28 cellular contexts compared by ENCODE assay signal in genomic region chr16:71179569-71179968, GRCh38. TPM values are rescaled to one million over a fixed set of nuclear protein-coding genes. Genes with fewer than 3 reads are reported as not detected.
"Had no signal": no experiment of that assay in that cellular context is flagged by ENCODE, and none has a peak within 500 bp of the region (broad histone marks: within the 10 kb centered on the region; RNA-seq: fewer than 3 reads in every experiment).

No MANE protein-coding gene starts in this region.

- DNase-seq: colonic mucosa; cortex of kidney; effector CD8-positive, alpha-beta T cell; effector memory CD8-positive, alpha-beta T cell; endodermal cell; erythroblast; esophagus squamous epithelium; foreskin fibroblast; foreskin melanocyte; gastrocnemius medialis; glutamatergic neuron; head of caudate nucleus; heart right ventricle; hippocampal formation; left cardiac atrium; left lung; left ventricle myocardium superior; lower lobe of right lung; mesenchymal stem cell; mucosa of descending colon; naive B cell had no signal

- H3K9me3 ChIP-seq: colonic mucosa, esophagus squamous epithelium, gastrocnemius medialis, lower lobe of right lung, mucosa of descending colon had no signal

- ATAC-seq: effector memory CD8-positive, alpha-beta T cell; esophagus mucosa; gastrocnemius medialis; heart right ventricle; left cardiac atrium; left lung; left ventricle myocardium superior; lower lobe of right lung; mucosa of descending colon had no signal

- H3K4me3 ChIP-seq: colonic mucosa, esophagus squamous epithelium, gastrocnemius medialis, heart right ventricle, left lung, lower lobe of right lung, mucosa of descending colon had no signal

- H3K27ac ChIP-seq: colonic mucosa, epithelial cell of prostate, esophagus squamous epithelium, gastrocnemius medialis, heart right ventricle, left lung, lower lobe of right lung had no signal

- FAIRE-seq: endometrium, keratinocyte had no signal

- H3K4me1 ChIP-seq: colonic mucosa, esophagus squamous epithelium, gastrocnemius medialis, heart right ventricle, left lung, lower lobe of right lung had no signal

- H3K27me3 ChIP-seq: colonic mucosa, esophagus squamous epithelium, gastrocnemius medialis, left lung had no signal

- H3K36me3 ChIP-seq: colonic mucosa, esophagus squamous epithelium, gastrocnemius medialis, heart right ventricle, left lung, lower lobe of right lung had no signal

RNA-seq across cellular contexts. Expression of gene HYDIN, which starts 51.0 kb away (rescaled TPM):
- total RNA-seq: dermis microvascular lymphatic vessel endothelial cell, glomerular endothelial cell, lung microvascular endothelial cell had no signal
